In genomic region chr20:58897493-58897892, GRCh38 we compare ENCODE assay signal across 13 cellular contexts. TPM values are rescaled to one million over a fixed set of nuclear protein-coding genes. Genes with fewer than 3 reads are reported as not detected.
A peak's percentile ranks its signal among the peaks of the same experiment; 100 is the strongest.
DNase-seq lines count a peak whose midpoint lies in the region; ATAC-seq and TF ChIP-seq lines count a peak whose summit lies in the region.
"Had no signal": no experiment of that assay in that cellular context is flagged by ENCODE, and none has a peak within 500 bp of the region (broad histone marks: within the 10 kb centered on the region; RNA-seq: fewer than 3 reads in every experiment).

No MANE protein-coding gene starts in this region.

- POLR2A ChIA-PET in activated CD8-positive, alpha-beta T cell treated with anti-CD3 and anti-CD28 coated beads for 36 hours (lab: Charles Lee), result interaction anchor here (1.1 to 1.9 kb wide), 4 partner anchors 8 to 394 kb away, joined by 3 to 7 read pairs (median 3); partner anchors contain the start of gene ATP5F1E
- POLR2A ChIA-PET in MCF 10A (lab: Yijun Ruan, JAX), result interaction anchor here (0.7 to 1.6 kb wide), 5 partner anchors 9 to 544 kb away, joined by 3 to 4 read pairs (median 4); no protein-coding TSS in a partner anchor

- H3K36me3 ChIP-seq in mucosa of descending colon (ENCODE audit: low read depth), result no peaks in the 10 kb centered on the region

- H3K4me3 ChIP-seq in mucosa of descending colon, result no peak overlapping the region

- no TSS peak for BruUV-seq in MCF 10A (replicated peaks; lab: Mats Ljungman, UMichigan)

- TF ChIP-seq CTCF in activated CD8-positive, alpha-beta T cell treated with anti-CD3 and anti-CD28 coated beads for 36 hours (IDR thresholded peaks at IDR 0.05), result no peak
- TF ChIP-seq CTCF in MCF 10A (IDR thresholded peaks at IDR 0.05; ENCODE audit: unreplicated experiment) (no peak), mucosa of descending colon (IDR thresholded peaks at IDR 0.05) (no peak)

- peaks cover 86% of the 10 kb centered on the region for H3K4me1 Mint-ChIP-seq in activated naive CD4-positive, alpha-beta T cell treated with anti-CD3 and anti-CD28 coated beads, Interleukin-2, amount 50 U/mL, for 24 hours
- H3K4me1 Mint-ChIP-seq in activated CD8-positive, alpha-beta T cell treated with anti-CD3 and anti-CD28 coated beads for 36 hours (ENCODE audit: low read depth), result peaks cover 72% of the 10 kb centered on the region
- H3K4me1 Mint-ChIP-seq in immature natural killer cell (peaks cover 62 to 94% of the 10 kb centered on the region in 2 donors), MCF 10A (ENCODE audit: insufficient read depth, unreplicated experiment) (peaks cover 27% of the 10 kb centered on the region)
- H3K4me1 Mint-ChIP-seq in stimulated activated effector memory CD8-positive, alpha-beta T cell treated with anti-CD3 and anti-CD28 coated beads, Interleukin-12 subunit alpha, Interleukin-12 subunit beta, amount 100 ng/mL, for 72 hours, result peaks cover 78% of the 10 kb centered on the region

- ATAC-seq in activated CD8-positive, alpha-beta T cell treated with anti-CD3 and anti-CD28 coated beads for 36 hours, result no peak
- no peak for ATAC-seq in stimulated activated effector memory CD8-positive, alpha-beta T cell treated with anti-CD3 and anti-CD28 coated beads, Interleukin-12 subunit alpha, Interleukin-12 subunit beta, amount 100 ng/mL, for 72 hours
- ATAC-seq in mucosa of descending colon, result no peak

- peak overlapping the region; percentile 68 for H3K27ac Mint-ChIP-seq in activated naive CD4-positive, alpha-beta T cell treated with anti-CD3 and anti-CD28 coated beads, Interleukin-2, amount 50 U/mL, for 24 hours
- peak overlapping the region; percentile 85 for H3K27ac Mint-ChIP-seq in activated CD8-positive, alpha-beta T cell treated with anti-CD3 and anti-CD28 coated beads for 36 hours
- peak overlapping the region; percentile 19 to 88 (median 52) for H3K27ac Mint-ChIP-seq in immature natural killer cell
- H3K27ac Mint-ChIP-seq in stimulated activated effector memory CD8-positive, alpha-beta T cell treated with anti-CD3 and anti-CD28 coated beads, Interleukin-12 subunit alpha, Interleukin-12 subunit beta, amount 100 ng/mL, for 72 hours, result peak overlapping the region; percentile 99
- no peak overlapping the region for H3K27ac Mint-ChIP-seq in MCF 10A (ENCODE audit: low read depth, unreplicated experiment)

- peaks cover 18% of the 10 kb centered on the region for H3K4me1 ChIP-seq in mucosa of descending colon (ENCODE audit: low read depth)

- H3K27me3 Mint-ChIP-seq in activated naive CD4-positive, alpha-beta T cell treated with anti-CD3 and anti-CD28 coated beads, Interleukin-2, amount 50 U/mL, for 24 hours, result no peaks in the 10 kb centered on the region
- H3K27me3 Mint-ChIP-seq in activated CD8-positive, alpha-beta T cell treated with anti-CD3 and anti-CD28 coated beads for 36 hours, result no peaks in the 10 kb centered on the region
- peaks cover 1 to 7% (median 3%) of the 10 kb centered on the region in 3 donors for H3K27me3 Mint-ChIP-seq in immature natural killer cell (ENCODE audit: low read depth in 3 of 3)
- no peaks in the 10 kb centered on the region for H3K27me3 Mint-ChIP-seq in MCF 10A (ENCODE audit: insufficient read depth, unreplicated experiment)

- H3K36me3 Mint-ChIP-seq in activated naive CD4-positive, alpha-beta T cell treated with anti-CD3 and anti-CD28 coated beads, Interleukin-2, amount 50 U/mL, for 24 hours, result peaks cover 17% of the 10 kb centered on the region
- peaks cover 72% of the 10 kb centered on the region for H3K36me3 Mint-ChIP-seq in activated CD8-positive, alpha-beta T cell treated with anti-CD3 and anti-CD28 coated beads for 36 hours (ENCODE audit: low read depth)
- H3K36me3 Mint-ChIP-seq in immature natural killer cell, result no peaks in the 10 kb centered on the region
- H3K36me3 Mint-ChIP-seq in stimulated activated effector memory CD8-positive, alpha-beta T cell treated with anti-CD3 and anti-CD28 coated beads, Interleukin-12 subunit alpha, Interleukin-12 subunit beta, amount 100 ng/mL, for 72 hours, result peaks cover 99% of the 10 kb centered on the region
- peaks cover 31% of the 10 kb centered on the region for H3K36me3 Mint-ChIP-seq in MCF 10A (ENCODE audit: insufficient read depth, unreplicated experiment)

- no peaks in the 10 kb centered on the region for H3K9me3 ChIP-seq in mucosa of descending colon

- intact Hi-C loops in activated CD8-positive, alpha-beta T cell treated with anti-CD3 and anti-CD28 coated beads for 36 hours (cut with micrococcal nuclease), result no loop called here
- intact Hi-C loops in MCF 10A (cut with micrococcal nuclease), result no loop called here
- intact Hi-C loops in mucosa of descending colon (cut with DNase I, micrococcal nuclease), result no loop called here

- DNase-seq in activated naive CD4-positive, alpha-beta T cell treated with anti-CD3 and anti-CD28 coated beads, Interleukin-2, amount 50 U/mL, for 16 hours, result no peak
- no peak for DNase-seq in activated CD8-positive, alpha-beta T cell treated with anti-CD3 and anti-CD28 coated beads for 36 hours
- DNase-seq in immature natural killer cell (no peak), SW480 (ENCODE audit: low spot score) (no peak), MCF 10A (ENCODE audit: unreplicated experiment) (no peak), mucosa of descending colon (no peak)
- no peak for DNase-seq in stimulated activated effector memory CD8-positive, alpha-beta T cell treated with anti-CD3 and anti-CD28 coated beads, Interleukin-12 subunit alpha, Interleukin-12 subunit beta, amount 100 ng/mL, for 72 hours (ENCODE audit: low spot score in 2 of 2)
- DNase-seq: NCI-H1092; nucleus accumbens; SIG-M5; stimulated activated CD4-positive, alpha-beta T cell treated with anti-CD3 and anti-CD28 coated beads, Interleukin-4, amount 100 ng/mL, for 24 hours; substantia nigra had no signal

- H3K4me3 Mint-ChIP-seq in activated naive CD4-positive, alpha-beta T cell treated with anti-CD3 and anti-CD28 coated beads, Interleukin-2, amount 50 U/mL, for 24 hours, result no peak overlapping the region
- H3K4me3 Mint-ChIP-seq in activated CD8-positive, alpha-beta T cell treated with anti-CD3 and anti-CD28 coated beads for 36 hours, result no peak overlapping the region
- H3K4me3 Mint-ChIP-seq in immature natural killer cell, result no peak overlapping the region
- H3K4me3 Mint-ChIP-seq in stimulated activated effector memory CD8-positive, alpha-beta T cell treated with anti-CD3 and anti-CD28 coated beads, Interleukin-12 subunit alpha, Interleukin-12 subunit beta, amount 100 ng/mL, for 72 hours, result no peak overlapping the region
- H3K4me3 Mint-ChIP-seq in MCF 10A (ENCODE audit: unreplicated experiment), result no peak overlapping the region

- H3K9me3 Mint-ChIP-seq in activated naive CD4-positive, alpha-beta T cell treated with anti-CD3 and anti-CD28 coated beads, Interleukin-2, amount 50 U/mL, for 24 hours, result no peaks in the 10 kb centered on the region
- no peaks in the 10 kb centered on the region for H3K9me3 Mint-ChIP-seq in activated CD8-positive, alpha-beta T cell treated with anti-CD3 and anti-CD28 coated beads for 36 hours
- H3K9me3 Mint-ChIP-seq in immature natural killer cell, result no peaks in the 10 kb centered on the region
- no peaks in the 10 kb centered on the region for H3K9me3 Mint-ChIP-seq in stimulated activated effector memory CD8-positive, alpha-beta T cell treated with anti-CD3 and anti-CD28 coated beads, Interleukin-12 subunit alpha, Interleukin-12 subunit beta, amount 100 ng/mL, for 72 hours
- no peaks in the 10 kb centered on the region for H3K9me3 Mint-ChIP-seq in MCF 10A (ENCODE audit: unreplicated experiment)

- CTCF ChIA-PET in activated CD8-positive, alpha-beta T cell treated with anti-CD3 and anti-CD28 coated beads for 36 hours (lab: Charles Lee), result interaction anchor here (1.1 to 1.2 kb wide), 2 partner anchors 10 to 34 kb away, joined by 3 to 4 read pairs; no protein-coding TSS in a partner anchor
- CTCF ChIA-PET in MCF 10A (lab: Yijun Ruan, JAX), result interaction anchor here (0.5 kb wide), 1 partner anchor 309 kb away, joined by 3 read pairs; no protein-coding TSS in a partner anchor

RNA-seq across cellular contexts. Expression of gene GNAS, which starts 45.0 kb away (rescaled TPM):
- 100 to 1,000 TPM; 703 to 723 TPM for total RNA-seq in activated CD8-positive, alpha-beta T cell treated with anti-CD3 and anti-CD28 coated beads for 36 hours
- polyA plus RNA-seq in immature natural killer cell, result 100 to 1,000 TPM in 2 of 3 donors, 10 to 100 TPM in 1; 70.1 to 127 (median 107) TPM
- total RNA-seq in MCF 10A (2022), result 629 and 715 TPM in 2 replicates
- total RNA-seq in mucosa of descending colon, result 100 to 1,000 TPM; 583 to 659 (median 632) TPM

RNA-seq across cellular contexts. Expression of gene GNAS-AS1, which starts 46.8 kb away (rescaled TPM):
- total RNA-seq in activated CD8-positive, alpha-beta T cell treated with anti-CD3 and anti-CD28 coated beads for 36 hours, result 1 to 10 TPM; 1.7 to 2.0 TPM
- polyA plus RNA-seq in immature natural killer cell, result not detected
- 1.6 and 2.2 TPM in 2 replicates for total RNA-seq in MCF 10A (2022)
- total RNA-seq in mucosa of descending colon, result 1 to 10 TPM in 2 of 3 donors, under 1 TPM in 1; 0.54 to 1.4 (median 1.0) TPM
